In genomic region chr12:120724720-120725119, GRCh38 we compare ENCODE assay signal across 11 cellular contexts. TPM values are rescaled to one million over a fixed set of nuclear protein-coding genes. Genes with fewer than 3 reads are reported as not detected.
DNase-seq lines count a peak whose midpoint lies in the region; TF ChIP-seq lines count a peak whose summit lies in the region.
"Had no signal": no experiment of that assay in that cellular context is flagged by ENCODE, and none has a peak within 500 bp of the region (broad histone marks: within the 10 kb centered on the region; RNA-seq: fewer than 3 reads in every experiment).

No MANE protein-coding gene starts in this region.

- intact Hi-C loops in OCI-LY7 (cut with micrococcal nuclease; ENCODE audit: unreplicated experiment): loop anchor here (5.0 to 10.0 kb wide), 3 partner anchors 142 to 290 kb away; partner anchors contain the start of genes COX6A1 and POP5

- 91% methylated on average over 4 to 5 of the region's 5 CpGs for WGBS in endodermal cell (ENCODE audit: insufficient coverage in 1 of 2, insufficient read length in 1 of 2), 2 experiments

- no peaks in the 10 kb centered on the region for H3K27me3 ChIP-seq in endodermal cell (ENCODE audit: control insufficient read depth, insufficient read depth, low read length, poor library complexity, severe bottlenecking)
- H3K27me3 ChIP-seq: uterus had no signal

- peaks cover 16% of the 10 kb centered on the region for H3K4me1 Mint-ChIP-seq in T-helper 1 cell treated with Interleukin-12 subunit alpha and Interleukin-12 subunit beta and Interleukin-4 antibody, amounts not matched to agents 30 μg/mL and 1 μg/mL, for 36 hours (ENCODE audit: low read depth)
- peaks cover 15% of the 10 kb centered on the region for H3K4me1 Mint-ChIP-seq in endodermal cell

- H3K4me3 Mint-ChIP-seq in T-helper 1 cell treated with Interleukin-12 subunit alpha and Interleukin-12 subunit beta and Interleukin-4 antibody, amounts not matched to agents 30 μg/mL and 1 μg/mL, for 36 hours: peak overlapping the region; percentile 92
- peak overlapping the region; percentile 68 for H3K4me3 Mint-ChIP-seq in endodermal cell

- no peak overlapping the region for H3K4me3 ChIP-seq in OCI-LY7 (ENCODE audit: low read depth, low read length, poor library complexity, severe bottlenecking)
- peak overlapping the region; percentile 86 for H3K4me3 ChIP-seq in endodermal cell (ENCODE audit: low read length)

- BruUV-seq in OCI-LY7 (replicated peaks; lab: Mats Ljungman, UMichigan): no TSS peak

- POLR2A ChIA-PET in OCI-LY7 (lab: Charles Lee): no interaction called here

- DNase-seq in T-helper 1 cell (no peak), OCI-LY7 (ENCODE audit: low spot score) (no peak), endodermal cell (no peak), retina (peak; percentile 6), SW480 (ENCODE audit: low spot score) (no peak), kidney glomerular epithelial cell (lab: John Stamatoyannopoulos, UW) (no peak), anterior cingulate cortex (lab: John Stamatoyannopoulos, UW) (no peak)
- DNase-seq: NCI-H345, uterus had no signal

- no peak overlapping the region for H2AFZ ChIP-seq in OCI-LY7 (ENCODE audit: low read length)

- H3K27ac Mint-ChIP-seq in T-helper 1 cell treated with Interleukin-12 subunit alpha and Interleukin-12 subunit beta and Interleukin-4 antibody, amounts not matched to agents 30 μg/mL and 1 μg/mL, for 36 hours: no peak overlapping the region
- H3K27ac Mint-ChIP-seq in endodermal cell: no peak overlapping the region

- peak overlapping the region; percentile 69; the same call in 1 of the 2 replicates for H3K4me2 ChIP-seq in OCI-LY7 (ENCODE audit: low read length)

- no peaks in the 10 kb centered on the region for H3K9me2 ChIP-seq in OCI-LY7 (ENCODE audit: insufficient read depth, low read length)

- H3K27ac ChIP-seq in OCI-LY7 (ENCODE audit: low read depth, low read length, poor library complexity, severe bottlenecking) (no peak overlapping the region), endodermal cell (ENCODE audit: low read depth, low read length) (no peak overlapping the region)
- H3K27ac ChIP-seq: parathyroid adenoma had no signal

- H3K4me1 ChIP-seq in OCI-LY7 (ENCODE audit: insufficient read depth, low read length, poor library complexity, severe bottlenecking): peaks cover 36% of the 10 kb centered on the region
- no peaks in the 10 kb centered on the region for H3K4me1 ChIP-seq in endodermal cell (ENCODE audit: control insufficient read depth, insufficient read depth, low read length)
- H3K4me1 ChIP-seq: parathyroid adenoma, uterus had no signal

- TF ChIP-seq CTCF in OCI-LY7 (conservative IDR thresholded peaks at IDR 0.05; ENCODE audit: low read length): no peak
- no peak for TF ChIP-seq CTCF in endodermal cell (conservative IDR thresholded peaks at IDR 0.05)

- H3K9me3 ChIP-seq in OCI-LY7 (ENCODE audit: low read length): no peaks in the 10 kb centered on the region
- H3K9me3 ChIP-seq in endodermal cell (ENCODE audit: control insufficient read depth, low read length): no peaks in the 10 kb centered on the region
- H3K9me3 ChIP-seq: uterus had no signal

- H3K36me3 ChIP-seq in OCI-LY7 (ENCODE audit: insufficient read depth, low read length) (peaks cover 44% of the 10 kb centered on the region), endodermal cell (ENCODE audit: control insufficient read depth, insufficient read depth, low read length) (peaks cover 50% of the 10 kb centered on the region)
- H3K36me3 ChIP-seq: uterus had no signal

- H3K27me3 Mint-ChIP-seq in T-helper 1 cell treated with Interleukin-12 subunit alpha and Interleukin-12 subunit beta and Interleukin-4 antibody, amounts not matched to agents 30 μg/mL and 1 μg/mL, for 36 hours (ENCODE audit: low read depth): no peaks in the 10 kb centered on the region
- H3K27me3 Mint-ChIP-seq in endodermal cell (ENCODE audit: insufficient read depth): peaks cover 3% of the 10 kb centered on the region

- H3K36me3 Mint-ChIP-seq in T-helper 1 cell treated with Interleukin-12 subunit alpha and Interleukin-12 subunit beta and Interleukin-4 antibody, amounts not matched to agents 30 μg/mL and 1 μg/mL, for 36 hours (ENCODE audit: low read depth): peaks cover 26% of the 10 kb centered on the region
- peaks cover 55% of the 10 kb centered on the region for H3K36me3 Mint-ChIP-seq in endodermal cell (ENCODE audit: low read depth)

- no peak overlapping the region for H3K9ac ChIP-seq in endodermal cell (ENCODE audit: extremely low read depth, low read length, poor library complexity, severe bottlenecking)
- H3K9ac ChIP-seq: parathyroid adenoma had no signal

- no peaks in the 10 kb centered on the region for H3K9me3 Mint-ChIP-seq in T-helper 1 cell treated with Interleukin-12 subunit alpha and Interleukin-12 subunit beta and Interleukin-4 antibody, amounts not matched to agents 30 μg/mL and 1 μg/mL, for 36 hours
- H3K9me3 Mint-ChIP-seq in endodermal cell: no peaks in the 10 kb centered on the region

- no peaks in the 10 kb centered on the region for H3K79me2 ChIP-seq in OCI-LY7 (ENCODE audit: insufficient read depth, low read depth, low read length)
- H3K79me2 ChIP-seq: parathyroid adenoma had no signal

- CTCF ChIA-PET in OCI-LY7 (lab: Charles Lee; ENCODE audit: unreplicated experiment): no interaction called here

- no peaks in the 10 kb centered on the region for H4K20me1 ChIP-seq in OCI-LY7 (ENCODE audit: insufficient read depth, low read length)

RNA-seq across cellular contexts. Expression of gene ACADS, which starts 0.9 kb away (rescaled TPM):
- total RNA-seq in OCI-LY7 (2014; rRNA removed; shearing (Covaris generic)): 7.7 and 8.8 TPM in 2 replicates
- 11.2 and 14.5 TPM in 2 replicates for total RNA-seq in OCI-LY7 (2022)
- 1 to 10 TPM; 8.0 to 9.2 TPM for total RNA-seq in endodermal cell
- 6.9 TPM for polyA plus RNA-seq in endodermal cell (2013, experiment 1 of 2)
- polyA plus RNA-seq in endodermal cell (2013, experiment 2 of 2): 5.5 TPM

RNA-seq across cellular contexts. Expression of gene UNC119B, which starts 14.5 kb away (rescaled TPM):
- total RNA-seq in OCI-LY7 (2014; rRNA removed; shearing (Covaris generic)): 16.5 and 17.2 TPM in 2 replicates
- 24.6 and 27.4 TPM in 2 replicates for total RNA-seq in OCI-LY7 (2022)
- 10 to 100 TPM; 52.8 to 60.7 TPM for total RNA-seq in endodermal cell
- 51.5 TPM for polyA plus RNA-seq in endodermal cell (2013, experiment 1 of 2)
- polyA plus RNA-seq in endodermal cell (2013, experiment 2 of 2): 48.1 TPM

RNA-seq across cellular contexts. Expression of gene MLEC, which starts 37.8 kb away (rescaled TPM):
- 69.7 and 74.1 TPM in 2 replicates for total RNA-seq in OCI-LY7 (2014; rRNA removed; shearing (Covaris generic))
- total RNA-seq in OCI-LY7 (2022) (82.4 and 101 TPM in 2 replicates), endodermal cell (100 to 1,000 TPM; 188 to 195 TPM)
- 74.9 TPM for polyA plus RNA-seq in endodermal cell (2013, experiment 1 of 2)
- polyA plus RNA-seq in endodermal cell (2013, experiment 2 of 2): 85.2 TPM
